ENCODE assay signal across 8 cellular contexts in the genomic region with DNA sequence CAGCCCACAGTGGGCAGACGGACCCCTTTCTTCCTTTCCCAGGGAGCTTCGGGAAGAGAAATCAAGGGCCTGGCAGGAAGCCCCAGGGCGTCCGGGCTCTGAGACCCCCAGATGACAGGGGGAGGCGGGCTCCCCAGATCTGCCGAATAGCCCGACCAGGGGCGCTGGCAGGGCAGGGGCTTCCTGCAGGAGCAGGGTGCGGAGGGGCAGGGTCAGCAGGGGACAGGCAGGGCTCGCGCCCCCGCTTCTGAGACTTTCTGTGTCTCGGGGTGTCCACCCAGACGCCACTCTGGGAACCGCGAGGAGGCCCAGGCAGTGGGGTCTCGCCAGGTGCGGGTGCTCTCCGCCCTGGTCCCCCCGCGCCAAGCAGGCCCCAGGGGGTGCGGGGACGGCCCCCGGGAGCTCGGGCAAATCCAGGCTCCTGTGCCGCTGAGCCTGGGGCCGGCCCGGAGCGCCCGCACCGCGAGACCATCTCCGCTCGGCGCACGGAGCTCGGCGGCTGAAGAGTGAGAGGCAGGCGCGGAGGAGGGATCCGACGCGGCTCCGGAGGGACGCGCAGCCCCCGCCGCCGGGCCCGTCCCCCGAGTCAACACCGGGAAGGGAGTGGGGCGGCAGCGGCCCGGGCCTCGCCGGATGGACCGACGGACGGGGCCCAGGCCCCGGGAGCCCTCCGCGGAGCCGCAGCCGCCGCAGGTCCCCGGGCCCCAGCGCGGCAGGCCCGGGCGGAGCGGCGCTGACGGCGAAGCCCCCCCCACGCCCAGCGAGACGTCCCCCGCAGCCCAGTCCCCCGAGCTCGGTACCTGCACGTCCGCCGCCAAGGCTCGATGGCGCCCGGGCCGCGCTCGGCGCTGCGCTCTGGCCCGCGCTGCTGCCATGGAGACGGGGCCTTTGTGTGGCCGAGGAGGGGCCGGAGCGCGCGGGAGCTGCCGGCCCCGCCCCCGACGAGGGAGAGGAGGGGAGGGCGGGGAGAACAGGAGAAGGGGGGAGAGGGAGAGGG. TPM values are rescaled to one million over a fixed set of nuclear protein-coding genes. Genes with fewer than 3 reads are reported as not detected.
DNase-seq lines count a peak whose midpoint lies in the region; ATAC-seq, FAIRE-seq and TF ChIP-seq lines count a peak whose summit lies in the region.

A gene with protein sequence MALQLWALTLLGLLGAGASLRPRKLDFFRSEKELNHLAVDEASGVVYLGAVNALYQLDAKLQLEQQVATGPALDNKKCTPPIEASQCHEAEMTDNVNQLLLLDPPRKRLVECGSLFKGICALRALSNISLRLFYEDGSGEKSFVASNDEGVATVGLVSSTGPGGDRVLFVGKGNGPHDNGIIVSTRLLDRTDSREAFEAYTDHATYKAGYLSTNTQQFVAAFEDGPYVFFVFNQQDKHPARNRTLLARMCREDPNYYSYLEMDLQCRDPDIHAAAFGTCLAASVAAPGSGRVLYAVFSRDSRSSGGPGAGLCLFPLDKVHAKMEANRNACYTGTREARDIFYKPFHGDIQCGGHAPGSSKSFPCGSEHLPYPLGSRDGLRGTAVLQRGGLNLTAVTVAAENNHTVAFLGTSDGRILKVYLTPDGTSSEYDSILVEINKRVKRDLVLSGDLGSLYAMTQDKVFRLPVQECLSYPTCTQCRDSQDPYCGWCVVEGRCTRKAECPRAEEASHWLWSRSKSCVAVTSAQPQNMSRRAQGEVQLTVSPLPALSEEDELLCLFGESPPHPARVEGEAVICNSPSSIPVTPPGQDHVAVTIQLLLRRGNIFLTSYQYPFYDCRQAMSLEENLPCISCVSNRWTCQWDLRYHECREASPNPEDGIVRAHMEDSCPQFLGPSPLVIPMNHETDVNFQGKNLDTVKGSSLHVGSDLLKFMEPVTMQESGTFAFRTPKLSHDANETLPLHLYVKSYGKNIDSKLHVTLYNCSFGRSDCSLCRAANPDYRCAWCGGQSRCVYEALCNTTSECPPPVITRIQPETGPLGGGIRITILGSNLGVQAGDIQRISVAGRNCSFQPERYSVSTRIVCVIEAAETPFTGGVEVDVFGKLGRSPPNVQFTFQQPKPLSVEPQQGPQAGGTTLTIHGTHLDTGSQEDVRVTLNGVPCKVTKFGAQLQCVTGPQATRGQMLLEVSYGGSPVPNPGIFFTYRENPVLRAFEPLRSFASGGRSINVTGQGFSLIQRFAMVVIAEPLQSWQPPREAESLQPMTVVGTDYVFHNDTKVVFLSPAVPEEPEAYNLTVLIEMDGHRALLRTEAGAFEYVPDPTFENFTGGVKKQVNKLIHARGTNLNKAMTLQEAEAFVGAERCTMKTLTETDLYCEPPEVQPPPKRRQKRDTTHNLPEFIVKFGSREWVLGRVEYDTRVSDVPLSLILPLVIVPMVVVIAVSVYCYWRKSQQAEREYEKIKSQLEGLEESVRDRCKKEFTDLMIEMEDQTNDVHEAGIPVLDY (N-terminal part only) (minus strand): TSS at position 894 of the 997 bp plus-strand sequence. CDS start 17,062 bp downstream, outside the sequence.

- peak within 1 kb of the TSS; percentile 67 to 100 for H3K4me3 ChIP-seq in muscle layer of colon (ENCODE audit: low read depth in 1 of 2, low read length in 2 of 2)

- CTCF ChIA-PET in activated CD8-positive, alpha-beta memory T cell treated with anti-CD3 and anti-CD28 coated beads, Interleukin-2, amount 10 ng/mL, durations not matched to agents 7 days and 5 days (lab: Charles Lee): interaction anchor here (0.6 to 1.5 kb wide), 9 partner anchors 13 to 76 kb away, joined by 3 to 7 read pairs (median 5); no protein-coding TSS in a partner anchor

- DNase-seq in DMS53 treated with DMSO at 0.1 percent for 48 hours (lab: John Stamatoyannopoulos, UW; ENCODE audit: unreplicated experiment): peak; percentile 47
- peak; percentile 54 for DNase-seq in HFFc6
- peak; percentile 32 for DNase-seq in NCI-H510A treated with DMSO at 0.1 percent for 48 hours (lab: John Stamatoyannopoulos, UW)
- DNase-seq in activated CD8-positive, alpha-beta memory T cell treated with anti-CD3 and anti-CD28 coated beads, Interleukin-2, amount 10 ng/mL, durations not matched to agents 7 days and 5 days: peak; percentile 55
- DNase-seq in fibroblast of peridontal ligament (ENCODE audit: extremely low read depth): peak; percentile 68
- peak; percentile 92 for DNase-seq in urothelium cell line (ENCODE audit: low spot score)
- no peak for DNase-seq in activated T-helper 2 cell treated with anti-CD3 and anti-CD28 coated beads, Interferon-gamma antibody, Interleukin-2, Interleukin-4, amounts not matched to agents 10 μg/mL and 5 μg/mL and 100 μg/mL, durations not matched to agents 14 hours and 24 hours and 36 hours (ENCODE audit: low spot score)

- intact Hi-C loops in activated T-helper 2 cell treated with anti-CD3 and anti-CD28 coated beads, Interferon-gamma antibody, Interleukin-2, Interleukin-4, amounts not matched to agents 10 μg/mL and 5 μg/mL and 100 μg/mL, durations not matched to agents 14 hours and 24 hours and 36 hours (cut with micrococcal nuclease): loop anchor here (5.0 kb wide), 1 partner anchor 35 kb away; a partner anchor contains a TSS

- FAIRE-seq in urothelium cell line (lab: Jason Lieb, UNC): peak; percentile 94

- peaks cover 47% of the 10 kb centered on the region for H3K4me1 ChIP-seq in muscle layer of colon (ENCODE audit: insufficient read depth, low read length)

- peak within 1 kb of the TSS; percentile 93 for H3K27ac Mint-ChIP-seq in HFFc6
- H3K27ac Mint-ChIP-seq in activated CD8-positive, alpha-beta memory T cell treated with anti-CD3 and anti-CD28 coated beads, Interleukin-2, amount 10 ng/mL, durations not matched to agents 7 days and 5 days: no peak within 1 kb of the TSS
- H3K27ac Mint-ChIP-seq in activated T-helper 2 cell treated with anti-CD3 and anti-CD28 coated beads, Interferon-gamma antibody, Interleukin-2, Interleukin-4, amounts not matched to agents 10 μg/mL and 5 μg/mL and 100 μg/mL, durations not matched to agents 14 hours and 24 hours and 36 hours: no peak within 1 kb of the TSS

- H3K27me3 ChIP-seq in muscle layer of colon (ENCODE audit: control insufficient read depth in 1 of 2, insufficient read depth in 2 of 2, low read length in 2 of 2): no peaks in the 10 kb centered on the region

- H3K27me3 Mint-ChIP-seq in HFFc6 (ENCODE audit: insufficient read depth): peaks cover 4% of the 10 kb centered on the region
- peaks cover 6% of the 10 kb centered on the region for H3K27me3 Mint-ChIP-seq in activated CD8-positive, alpha-beta memory T cell treated with anti-CD3 and anti-CD28 coated beads, Interleukin-2, amount 10 ng/mL, durations not matched to agents 7 days and 5 days
- H3K27me3 Mint-ChIP-seq in activated T-helper 2 cell treated with anti-CD3 and anti-CD28 coated beads, Interferon-gamma antibody, Interleukin-2, Interleukin-4, amounts not matched to agents 10 μg/mL and 5 μg/mL and 100 μg/mL, durations not matched to agents 14 hours and 24 hours and 36 hours (ENCODE audit: low read depth): peaks cover 11% of the 10 kb centered on the region

- H3K4me1 Mint-ChIP-seq in HFFc6 (ENCODE audit: low read depth): peaks cover 44% of the 10 kb centered on the region
- peaks cover 16% of the 10 kb centered on the region for H3K4me1 Mint-ChIP-seq in activated CD8-positive, alpha-beta memory T cell treated with anti-CD3 and anti-CD28 coated beads, Interleukin-2, amount 10 ng/mL, durations not matched to agents 7 days and 5 days
- H3K4me1 Mint-ChIP-seq in activated T-helper 2 cell treated with anti-CD3 and anti-CD28 coated beads, Interferon-gamma antibody, Interleukin-2, Interleukin-4, amounts not matched to agents 10 μg/mL and 5 μg/mL and 100 μg/mL, durations not matched to agents 14 hours and 24 hours and 36 hours (ENCODE audit: low read depth): peaks cover 6% of the 10 kb centered on the region

- peak within 1 kb of the TSS; percentile 92 for H3K4me3 Mint-ChIP-seq in HFFc6
- peak within 1 kb of the TSS; percentile 64 for H3K4me3 Mint-ChIP-seq in activated CD8-positive, alpha-beta memory T cell treated with anti-CD3 and anti-CD28 coated beads, Interleukin-2, amount 10 ng/mL, durations not matched to agents 7 days and 5 days
- no peak within 1 kb of the TSS for H3K4me3 Mint-ChIP-seq in activated T-helper 2 cell treated with anti-CD3 and anti-CD28 coated beads, Interferon-gamma antibody, Interleukin-2, Interleukin-4, amounts not matched to agents 10 μg/mL and 5 μg/mL and 100 μg/mL, durations not matched to agents 14 hours and 24 hours and 36 hours (ENCODE audit: low read depth)

- no peaks in the 10 kb centered on the region for H3K9me3 ChIP-seq in muscle layer of colon (ENCODE audit: low read length)

- H3K9ac ChIP-seq in muscle layer of colon (ENCODE audit: low read length): peak within 1 kb of the TSS; percentile 76

- H3K27ac ChIP-seq in muscle layer of colon (ENCODE audit: low read depth, low read length): peak within 1 kb of the TSS; percentile 79

- H3K9me3 Mint-ChIP-seq in HFFc6: no peaks in the 10 kb centered on the region
- no peaks in the 10 kb centered on the region for H3K9me3 Mint-ChIP-seq in activated CD8-positive, alpha-beta memory T cell treated with anti-CD3 and anti-CD28 coated beads, Interleukin-2, amount 10 ng/mL, durations not matched to agents 7 days and 5 days (ENCODE audit: low read depth)
- no peaks in the 10 kb centered on the region for H3K9me3 Mint-ChIP-seq in activated T-helper 2 cell treated with anti-CD3 and anti-CD28 coated beads, Interferon-gamma antibody, Interleukin-2, Interleukin-4, amounts not matched to agents 10 μg/mL and 5 μg/mL and 100 μg/mL, durations not matched to agents 14 hours and 24 hours and 36 hours

- no peak for TF ChIP-seq CTCF in HFFc6 (IDR thresholded peaks at IDR 0.05)

- H3K36me3 ChIP-seq in muscle layer of colon (ENCODE audit: insufficient read depth, low read length): no peaks in the 10 kb centered on the region

- peak; percentile 69 for ATAC-seq in activated CD8-positive, alpha-beta memory T cell treated with anti-CD3 and anti-CD28 coated beads, Interleukin-2, amount 10 ng/mL, durations not matched to agents 7 days and 5 days

- no peaks in the 10 kb centered on the region for H3K36me3 Mint-ChIP-seq in HFFc6 (ENCODE audit: low read depth)
- H3K36me3 Mint-ChIP-seq in activated CD8-positive, alpha-beta memory T cell treated with anti-CD3 and anti-CD28 coated beads, Interleukin-2, amount 10 ng/mL, durations not matched to agents 7 days and 5 days: no peaks in the 10 kb centered on the region
- H3K36me3 Mint-ChIP-seq in activated T-helper 2 cell treated with anti-CD3 and anti-CD28 coated beads, Interferon-gamma antibody, Interleukin-2, Interleukin-4, amounts not matched to agents 10 μg/mL and 5 μg/mL and 100 μg/mL, durations not matched to agents 14 hours and 24 hours and 36 hours (ENCODE audit: low read depth): no peaks in the 10 kb centered on the region

RNA-seq across cellular contexts. Expression of the gene that starts here (rescaled TPM):
- total RNA-seq in HFFc6 (2021; fragmentation: NEBNext Ultra II Directional; extraction: Animal tissue kit (Norgen Biotek cat#: 25700)): 100 to 1,000 TPM; 280 to 370 (median 291) TPM
- total RNA-seq in activated CD8-positive, alpha-beta memory T cell treated with anti-CD3 and anti-CD28 coated beads, Interleukin-2, amount 10 ng/mL, durations not matched to agents 7 days and 5 days: 10 to 100 TPM; 23.4 to 26.6 TPM
- 9.8 and 11.1 TPM in 2 replicates for total RNA-seq in activated T-helper 2 cell treated with anti-CD3 and anti-CD28 coated beads, Interferon-gamma antibody, Interleukin-2, Interleukin-4, amounts not matched to agents 10 μg/mL and 5 μg/mL and 100 μg/mL, durations not matched to agents 14 hours and 24 hours and 36 hours

Comparison
In these comparisons a context has a peak if more than half of its experiments do, and no peak if none do; other contexts are left out.
1. RNA of the gene that starts here (total RNA-seq): 280 to 370 TPM in HFFc6; 23.4 to 26.6 TPM in activated CD8-positive, alpha-beta memory T cell treated with anti-CD3 and anti-CD28 coated beads, Interleukin-2, amount 10 ng/mL, durations not matched to agents 7 days and 5 days and 9.8 to 11.1 TPM in activated T-helper 2 cell treated with anti-CD3 and anti-CD28 coated beads, Interferon-gamma antibody, Interleukin-2, Interleukin-4, amounts not matched to agents 10 μg/mL and 5 μg/mL and 100 μg/mL, durations not matched to agents 14 hours and 24 hours and 36 hours; every median in the first group is over 10 times any median in the second.